13 cellular contexts compared by ENCODE assay signal in the genomic region with DNA sequence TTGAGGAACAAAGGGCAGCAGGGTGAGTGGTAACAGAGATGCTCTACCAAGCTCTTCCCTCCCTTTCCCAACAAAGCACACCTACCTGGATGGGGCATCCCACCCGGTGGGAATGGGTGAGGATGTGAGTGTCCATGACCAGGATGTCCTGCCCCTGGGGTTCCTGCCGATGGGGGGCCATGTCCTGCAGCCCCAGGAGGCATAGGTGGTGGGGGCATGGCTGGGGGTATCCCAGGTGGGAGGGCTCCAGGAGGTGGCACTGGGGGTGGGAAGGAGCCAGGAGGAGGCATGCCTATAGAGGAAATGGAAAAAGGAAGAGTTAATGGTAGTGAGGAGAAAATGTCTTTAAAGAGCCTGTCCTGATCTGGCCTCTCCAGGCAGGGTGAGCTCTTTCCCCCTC. TPM values are rescaled to one million over a fixed set of nuclear protein-coding genes. Genes with fewer than 3 reads are reported as not detected.
A peak's percentile ranks its signal among the peaks of the same experiment; 100 is the strongest.
DNase-seq lines count a peak whose midpoint lies in the region; ATAC-seq, FAIRE-seq and TF ChIP-seq lines count a peak whose summit lies in the region.
"Had no signal": no experiment of that assay in that cellular context is flagged by ENCODE, and none has a peak within 500 bp of the region (broad histone marks: within the 10 kb centered on the region; RNA-seq: fewer than 3 reads in every experiment).

No MANE protein-coding gene starts in this region.

- no peak for TF ChIP-seq POLR2A in A549 (IDR thresholded peaks at IDR 0.05; ENCODE audit: low read length)
- no peak for TF ChIP-seq POLR2A in prostate gland (IDR thresholded peaks at IDR 0.05)

- CTCF ChIA-PET in A549 (lab: Yijun Ruan, JAX): interaction anchor here (1.9 to 2.1 kb wide), 2 partner anchors 12 to 37 kb away, joined by 8 to 10 read pairs; a partner anchor contains a TSS
- CTCF ChIA-PET in activated CD4-positive, alpha-beta memory T cell treated with anti-CD3 and anti-CD28 coated beads, Interleukin-2, amount 10 ng/mL, durations not matched to agents 7 days and 5 days (lab: Charles Lee): no interaction called here
- CTCF ChIA-PET in A673 (lab: Charles Lee): no interaction called here

- H3K9me1 ChIP-seq in keratinocyte (ENCODE audit: control insufficient read depth, extremely low read depth, insufficient read depth, low read length): no peaks in the 10 kb centered on the region

- H3K4me1 ChIP-seq in A549 (peaks cover 20% of the 10 kb centered on the region), DND-41 (ENCODE audit: insufficient read depth, low read length) (peaks cover 37% of the 10 kb centered on the region), keratinocyte (ENCODE audit: control insufficient read depth, extremely low read depth, insufficient read depth, low read length) (peaks cover 20% of the 10 kb centered on the region), prostate gland (replicated peaks) (peaks cover 10% of the 10 kb centered on the region), A673 (ENCODE audit: insufficient read depth, low read length, poor library complexity, severe bottlenecking) (peaks cover 22% of the 10 kb centered on the region)

- WGBS in A549 (ENCODE audit: missing lambda C conversion rate): 39% methylated on average over 1 of the region's 2 CpGs
- 94% methylated on average over 2 of the region's 2 CpGs for WGBS in prostate gland

- H3K27me3 ChIP-seq in DND-41 (ENCODE audit: insufficient read depth, low read length, poor library complexity): no peaks in the 10 kb centered on the region
- H3K27me3 ChIP-seq in keratinocyte (ENCODE audit: control insufficient read depth, extremely low read depth, insufficient read depth, low read length): no peaks in the 10 kb centered on the region
- H3K27me3 ChIP-seq in prostate gland (replicated peaks; ENCODE audit: insufficient read depth): no peaks in the 10 kb centered on the region
- H3K27me3 ChIP-seq in A673 (replicated peaks; ENCODE audit: insufficient read depth, low read depth, low read length, poor library complexity): no peaks in the 10 kb centered on the region

- H3K27me3 Mint-ChIP-seq in activated CD4-positive, alpha-beta memory T cell treated with anti-CD3 and anti-CD28 coated beads, Interleukin-2, amount 10 ng/mL, durations not matched to agents 7 days and 5 days: no peaks in the 10 kb centered on the region

- intact Hi-C loops in prostate gland (cut with DNase I) (no loop called here), A673 (cut with micrococcal nuclease; ENCODE audit: unreplicated experiment) (no loop called here)

- dilution Hi-C loops in keratinocyte (cut with MboI; ENCODE audit: extremely low pct_ligation_motif_present, low sequenced_read_pairs): no loop called here

- H3K27ac Mint-ChIP-seq in activated CD4-positive, alpha-beta memory T cell treated with anti-CD3 and anti-CD28 coated beads, Interleukin-2, amount 10 ng/mL, durations not matched to agents 7 days and 5 days: peak overlapping the region; percentile 55

- H4K20me1 ChIP-seq in DND-41 (ENCODE audit: insufficient read depth, low read length) (peaks cover 26% of the 10 kb centered on the region), keratinocyte (ENCODE audit: control insufficient read depth, extremely low read depth, insufficient read depth, low read length) (peaks cover 3% of the 10 kb centered on the region)

- ATAC-seq in A549 (no peak), DND-41 (ENCODE audit: insufficient read depth, low read depth) (no peak), HG03108 (IDR thresholded peaks at IDR 0.05; ENCODE audit: unreplicated experiment) (no peak), GM21576 (IDR thresholded peaks at IDR 0.05; ENCODE audit: unreplicated experiment) (no peak)

- no peak overlapping the region for H3K27ac ChIP-seq in A549
- H3K27ac ChIP-seq in DND-41 (ENCODE audit: low read length): no peak overlapping the region
- no peak overlapping the region for H3K27ac ChIP-seq in keratinocyte (ENCODE audit: control insufficient read depth, insufficient read depth, low read length)
- H3K27ac ChIP-seq in prostate gland: no peak overlapping the region
- no peak overlapping the region for H3K27ac ChIP-seq in A673 (ENCODE audit: low read depth, low read length, poor library complexity, severe bottlenecking)

- DNase-seq in A549 (ENCODE audit: low read depth in 1 of 2, low spot score in 1 of 2) (no peak), DND-41 (no peak), keratinocyte (ENCODE audit: low read depth, low spot score) (no peak), prostate gland (ENCODE audit: low spot score) (no peak), A673 (ENCODE audit: low spot score) (no peak)
- no peak for DNase-seq in activated CD4-positive, alpha-beta memory T cell treated with anti-CD3 and anti-CD28 coated beads, Interleukin-2, amount 10 ng/mL, durations not matched to agents 7 days and 5 days
- DNase-seq: amygdala; effector CD8-positive, alpha-beta T cell; hippocampal formation; mesendoderm; NCI-H446 had no signal

- peaks cover 33% of the 10 kb centered on the region for H3K79me2 ChIP-seq in DND-41 (ENCODE audit: insufficient read depth, low read length)
- H3K79me2 ChIP-seq in keratinocyte (ENCODE audit: control insufficient read depth, insufficient read depth, low read length): peaks cover 33% of the 10 kb centered on the region

- peaks cover 56% of the 10 kb centered on the region for H3K4me1 Mint-ChIP-seq in activated CD4-positive, alpha-beta memory T cell treated with anti-CD3 and anti-CD28 coated beads, Interleukin-2, amount 10 ng/mL, durations not matched to agents 7 days and 5 days

- no TSS peak for BruUV-seq in A673 (replicated peaks; lab: Mats Ljungman, UMichigan)

- H3K4me3 Mint-ChIP-seq in activated CD4-positive, alpha-beta memory T cell treated with anti-CD3 and anti-CD28 coated beads, Interleukin-2, amount 10 ng/mL, durations not matched to agents 7 days and 5 days: peak overlapping the region; percentile 97

- H2AFZ ChIP-seq in DND-41 (ENCODE audit: low read depth, low read length): no peak overlapping the region
- no peak overlapping the region for H2AFZ ChIP-seq in keratinocyte (ENCODE audit: control insufficient read depth, low read length)

- H3K9me3 Mint-ChIP-seq in activated CD4-positive, alpha-beta memory T cell treated with anti-CD3 and anti-CD28 coated beads, Interleukin-2, amount 10 ng/mL, durations not matched to agents 7 days and 5 days: no peaks in the 10 kb centered on the region

- peak overlapping the region; percentile 98 for H3K4me2 ChIP-seq in A549
- peak overlapping the region; percentile 78 for H3K4me2 ChIP-seq in DND-41 (ENCODE audit: insufficient read depth, low read length)
- H3K4me2 ChIP-seq in keratinocyte (ENCODE audit: control insufficient read depth, extremely low read depth, insufficient read depth, low read depth, low read length): peak overlapping the region; percentile 82

- H3K9ac ChIP-seq in DND-41 (ENCODE audit: low read depth, low read length) (peak overlapping the region; percentile 91; the same call in 1 of the 2 replicates), keratinocyte (ENCODE audit: control insufficient read depth, extremely low read depth, insufficient read depth, low read length) (no peak overlapping the region)

- H3K4me3 ChIP-seq in A549 (0 out of 3 replicates have a peak overlapping the region, but pooled peaks have one; percentile 87), DND-41 (ENCODE audit: low read depth in 1 of 2, low read length in 2 of 2) (peak overlapping the region in 1 of 2 experiments; percentile 94; a peak in 2 of 4 replicates), keratinocyte (ENCODE audit: control insufficient read depth in 2 of 3, extremely low read depth in 1 of 3, insufficient read depth in 2 of 3, low read depth in 1 of 3, low read length in 3 of 3) (peak overlapping the region in 1 of 3 experiments; percentile 97), prostate gland (no peak overlapping the region), A673 (ENCODE audit: low read depth, low read length, poor library complexity, severe bottlenecking) (no peak overlapping the region)

- TF ChIP-seq RAD21 in A549 (conservative IDR thresholded peaks at IDR 0.05 in 1 of 2, IDR thresholded peaks at IDR 0.05 in 1 of 2): no peak

- POLR2A ChIA-PET in A549 (lab: Yijun Ruan, JAX): no interaction called here
- POLR2A ChIA-PET in activated CD4-positive, alpha-beta memory T cell treated with anti-CD3 and anti-CD28 coated beads, Interleukin-2, amount 10 ng/mL, durations not matched to agents 7 days and 5 days (lab: Charles Lee): interaction anchor here (1.0 to 2.5 kb wide), 5 partner anchors 9 to 40 kb away, joined by 3 to 17 read pairs (median 4); a partner anchor contains a TSS
- POLR2A ChIA-PET in A673 (lab: Charles Lee; ENCODE audit: low non-redundant PET): no interaction called here

- no peak for TF ChIP-seq CTCF in A549 (IDR thresholded peaks at IDR 0.05)
- TF ChIP-seq CTCF in DND-41 (IDR thresholded peaks at IDR 0.05; ENCODE audit: borderline replicate concordance, extremely low read depth, low read length, poor library complexity, severe bottlenecking): no peak
- no peak for TF ChIP-seq CTCF in keratinocyte (optimal IDR thresholded peaks at IDR 0.05 in 1 of 3, IDR thresholded peaks at IDR 0.05 in 1 of 3, conservative IDR thresholded peaks at IDR 0.05 in 1 of 3; ENCODE audit: extremely low read depth in 1 of 3, insufficient read depth in 2 of 3, low read length in 3 of 3)
- no peak for TF ChIP-seq CTCF in prostate gland (IDR thresholded peaks at IDR 0.05)
- no peak for TF ChIP-seq CTCF in A673 (conservative IDR thresholded peaks at IDR 0.05; ENCODE audit: low read depth, low read length)

- H3K36me3 Mint-ChIP-seq in activated CD4-positive, alpha-beta memory T cell treated with anti-CD3 and anti-CD28 coated beads, Interleukin-2, amount 10 ng/mL, durations not matched to agents 7 days and 5 days (ENCODE audit: low read depth): peaks cover 54% of the 10 kb centered on the region

- no peak for FAIRE-seq in A549 (lab: Jason Lieb, UNC)
- FAIRE-seq in keratinocyte (lab: Jason Lieb, UNC): no peak

- H3K36me3 ChIP-seq in DND-41 (ENCODE audit: insufficient read depth, low read length): peaks cover 53% of the 10 kb centered on the region
- H3K36me3 ChIP-seq in keratinocyte (ENCODE audit: control insufficient read depth in 2 of 2, extremely low read depth in 1 of 2, insufficient read depth in 2 of 2, low read length in 2 of 2): peaks cover 31 to 40% of the 10 kb centered on the region in 2 experiments
- H3K36me3 ChIP-seq in prostate gland: peaks cover 10 to 15% of the 10 kb centered on the region in 2 donors
- peaks cover 46% of the 10 kb centered on the region for H3K36me3 ChIP-seq in A673 (ENCODE audit: insufficient read depth, low read length, poor library complexity, severe bottlenecking)

- no peak for TF ChIP-seq EP300 in A549 (IDR thresholded peaks at IDR 0.05)

- H3K9me3 ChIP-seq in A549 (no peaks in the 10 kb centered on the region), DND-41 (ENCODE audit: insufficient read depth, low read length, severe bottlenecking) (no peaks in the 10 kb centered on the region), keratinocyte (ENCODE audit: control insufficient read depth, low read depth, low read length) (no peaks in the 10 kb centered on the region), prostate gland (no peaks in the 10 kb centered on the region), A673 (ENCODE audit: low read depth, low read length, poor library complexity, severe bottlenecking) (no peaks in the 10 kb centered on the region)

RNA-seq across cellular contexts. Expression of a gene that starts 1.9 kb away (rescaled TPM):
- polyA plus RNA-seq in A549 (2011; rRNA removed) (71.2 and 95.1 TPM in 2 replicates), A549 (2017; fragmentation: RNase III; extraction: RNeasy Plus Mini Kit Qiagen cat#74134 plus additional on column Dnase treatment) (92.3 to 97.7 TPM (median 94.6 TPM) in 3 replicates), keratinocyte (16.9 to 59.9 TPM (median 35.4 TPM) in 3 replicates)
- polyA plus RNA-seq in A549 (2012; cell fraction: cytosol; rRNA removed): 72.5 and 101 TPM in 2 replicates
- 146 TPM in 2 replicates for polyA plus RNA-seq in A549 (2012; cell fraction: nucleus; rRNA removed)
- polyA minus RNA-seq in A549 (2011; rRNA and poly(A)+ RNA removed): 73.2 and 78.5 TPM in 2 replicates
- total RNA-seq in activated CD4-positive, alpha-beta memory T cell treated with anti-CD3 and anti-CD28 coated beads, Interleukin-2, amount 10 ng/mL, durations not matched to agents 7 days and 5 days: 10 to 100 TPM; 82.3 to 84.3 TPM
- polyA plus RNA-seq in keratinocyte (2011; ENCODE audit: low read depth): 18.5 TPM
- polyA plus RNA-seq in keratinocyte (2011; cell fraction: cytosol; rRNA removed): 42.4 and 79.1 TPM in 2 replicates
- polyA plus RNA-seq in keratinocyte (2011; cell fraction: nucleus; rRNA removed): 50.5 and 54.5 TPM in 2 replicates
- 54.5 and 67.2 TPM in 2 replicates for polyA plus RNA-seq in keratinocyte (2012; ENCODE audit: low replicate concordance)
- polyA minus RNA-seq in keratinocyte: 25.1 to 76.6 TPM (median 46.5 TPM) in 3 replicates
- 45.7 TPM for polyA minus RNA-seq in keratinocyte (2011; cell fraction: cytosol; rRNA and poly(A)+ RNA removed)
- polyA minus RNA-seq in keratinocyte (2011; cell fraction: nucleus; rRNA and poly(A)+ RNA removed): 23.6 and 53.8 TPM in 2 replicates
- total RNA-seq in prostate gland (10 to 100 TPM; 15.0 to 22.1 TPM), A673 (2021) (124 and 137 TPM in 2 replicates)

RNA-seq across cellular contexts. Expression of a gene that starts 8.1 kb away (rescaled TPM):
- 0.04 and 0.05 TPM in 2 replicates for polyA plus RNA-seq in A549 (2011; rRNA removed)
- 0.12 TPM in 2 replicates for polyA plus RNA-seq in A549 (2012; cell fraction: cytosol; rRNA removed)
- 0.37 and 0.62 TPM in 2 replicates for polyA plus RNA-seq in A549 (2012; cell fraction: nucleus; rRNA removed)
- polyA plus RNA-seq in A549 (2017; fragmentation: RNase III; extraction: RNeasy Plus Mini Kit Qiagen cat#74134 plus additional on column Dnase treatment): 0.07 to 0.13 TPM (median 0.08 TPM) in 3 replicates
- polyA minus RNA-seq in A549 (2011; rRNA and poly(A)+ RNA removed): 0.10 and 0.17 TPM in 2 replicates
- 10 to 100 TPM; 14.4 to 15.2 TPM for total RNA-seq in activated CD4-positive, alpha-beta memory T cell treated with anti-CD3 and anti-CD28 coated beads, Interleukin-2, amount 10 ng/mL, durations not matched to agents 7 days and 5 days
- 0.10 to 0.71 TPM (median 0.28 TPM) in 3 replicates for polyA plus RNA-seq in keratinocyte
- polyA plus RNA-seq in keratinocyte (2011; ENCODE audit: low read depth): 0.06 TPM
- 0.10 and 0.14 TPM in 2 replicates for polyA plus RNA-seq in keratinocyte (2011; cell fraction: cytosol; rRNA removed)
- polyA plus RNA-seq in keratinocyte (2011; cell fraction: nucleus; rRNA removed): 0.46 and 0.79 TPM in 2 replicates
- polyA plus RNA-seq in keratinocyte (2012; ENCODE audit: low replicate concordance): 0.11 and 0.63 TPM in 2 replicates
- 0.51 to 2.5 TPM (median 0.56 TPM) in 3 replicates for polyA minus RNA-seq in keratinocyte
- not detected for polyA minus RNA-seq in keratinocyte (2011; cell fraction: cytosol; rRNA and poly(A)+ RNA removed)
- 0.32 and 0.62 TPM in 2 replicates for polyA minus RNA-seq in keratinocyte (2011; cell fraction: nucleus; rRNA and poly(A)+ RNA removed)
- total RNA-seq in prostate gland: 1 to 10 TPM; 2.1 to 3.4 TPM
- 33.1 and 35.4 TPM in 2 replicates for total RNA-seq in A673 (2021)

RNA-seq across cellular contexts. Expression of a gene that starts 10.9 kb away (rescaled TPM):
- polyA plus RNA-seq in A549 (2011; rRNA removed): 31.2 and 34.8 TPM in 2 replicates
- polyA plus RNA-seq in A549 (2012; cell fraction: cytosol; rRNA removed): 9.7 and 11.3 TPM in 2 replicates
- 40.4 and 50.0 TPM in 2 replicates for polyA plus RNA-seq in A549 (2012; cell fraction: nucleus; rRNA removed)
- polyA plus RNA-seq in A549 (2017; fragmentation: RNase III; extraction: RNeasy Plus Mini Kit Qiagen cat#74134 plus additional on column Dnase treatment): 10.9 to 16.2 TPM (median 14.5 TPM) in 3 replicates
- polyA minus RNA-seq in A549 (2011; rRNA and poly(A)+ RNA removed): 50.3 and 50.4 TPM in 2 replicates
- total RNA-seq in activated CD4-positive, alpha-beta memory T cell treated with anti-CD3 and anti-CD28 coated beads, Interleukin-2, amount 10 ng/mL, durations not matched to agents 7 days and 5 days: 10 to 100 TPM; 19.2 to 20.7 TPM
- polyA plus RNA-seq in keratinocyte: 11.8 to 15.6 TPM (median 12.8 TPM) in 3 replicates
- 1.4 TPM for polyA plus RNA-seq in keratinocyte (2011; ENCODE audit: low read depth)
- polyA plus RNA-seq in keratinocyte (2011; cell fraction: cytosol; rRNA removed): 7.1 and 7.8 TPM in 2 replicates
- polyA plus RNA-seq in keratinocyte (2011; cell fraction: nucleus; rRNA removed): 26.5 and 30.7 TPM in 2 replicates
- 4.6 and 7.2 TPM in 2 replicates for polyA plus RNA-seq in keratinocyte (2012; ENCODE audit: low replicate concordance)
- 16.3 to 21.6 TPM (median 21.5 TPM) in 3 replicates for polyA minus RNA-seq in keratinocyte
- 4.2 TPM for polyA minus RNA-seq in keratinocyte (2011; cell fraction: cytosol; rRNA and poly(A)+ RNA removed)
- 9.0 and 14.4 TPM in 2 replicates for polyA minus RNA-seq in keratinocyte (2011; cell fraction: nucleus; rRNA and poly(A)+ RNA removed)
- total RNA-seq in prostate gland: 10 to 100 TPM in 1 of 2 donors, 1 to 10 TPM in 1; 2.6 to 25.5 TPM
- 5.6 and 6.5 TPM in 2 replicates for total RNA-seq in A673 (2021)

RNA-seq across cellular contexts. Expression of a gene that starts 26.4 kb away (rescaled TPM):
- polyA plus RNA-seq in A549 (2011; rRNA removed): 26.7 and 27.5 TPM in 2 replicates
- 52.7 and 54.8 TPM in 2 replicates for polyA plus RNA-seq in A549 (2012; cell fraction: cytosol; rRNA removed)
- polyA plus RNA-seq in A549 (2012; cell fraction: nucleus; rRNA removed): 39.5 and 45.1 TPM in 2 replicates
- polyA plus RNA-seq in A549 (2017; fragmentation: RNase III; extraction: RNeasy Plus Mini Kit Qiagen cat#74134 plus additional on column Dnase treatment): 22.8 to 25.4 TPM (median 23.7 TPM) in 3 replicates
- 2.6 and 2.8 TPM in 2 replicates for polyA minus RNA-seq in A549 (2011; rRNA and poly(A)+ RNA removed)
- total RNA-seq in activated CD4-positive, alpha-beta memory T cell treated with anti-CD3 and anti-CD28 coated beads, Interleukin-2, amount 10 ng/mL, durations not matched to agents 7 days and 5 days: 10 to 100 TPM; 24.9 to 27.2 TPM
- 9.5 to 15.4 TPM (median 13.8 TPM) in 3 replicates for polyA plus RNA-seq in keratinocyte
- 8.4 TPM for polyA plus RNA-seq in keratinocyte (2011; ENCODE audit: low read depth)
- 8.7 and 15.9 TPM in 2 replicates for polyA plus RNA-seq in keratinocyte (2011; cell fraction: cytosol; rRNA removed)
- polyA plus RNA-seq in keratinocyte (2011; cell fraction: nucleus; rRNA removed): 10.7 and 13.0 TPM in 2 replicates
- polyA plus RNA-seq in keratinocyte (2012; ENCODE audit: low replicate concordance): 9.5 and 17.6 TPM in 2 replicates
- 1.9 to 2.2 TPM in 2 of 3 replicates, not detected in the other for polyA minus RNA-seq in keratinocyte
- polyA minus RNA-seq in keratinocyte (2011; cell fraction: cytosol; rRNA and poly(A)+ RNA removed): 5.0 TPM
- 2.6 and 3.3 TPM in 2 replicates for polyA minus RNA-seq in keratinocyte (2011; cell fraction: nucleus; rRNA and poly(A)+ RNA removed)
- total RNA-seq in prostate gland: 10 to 100 TPM; 37.8 to 40.6 TPM
- total RNA-seq in A673 (2021): 15.7 and 18.8 TPM in 2 replicates
